24 cellular contexts compared by ENCODE assay signal in the genomic region with DNA sequence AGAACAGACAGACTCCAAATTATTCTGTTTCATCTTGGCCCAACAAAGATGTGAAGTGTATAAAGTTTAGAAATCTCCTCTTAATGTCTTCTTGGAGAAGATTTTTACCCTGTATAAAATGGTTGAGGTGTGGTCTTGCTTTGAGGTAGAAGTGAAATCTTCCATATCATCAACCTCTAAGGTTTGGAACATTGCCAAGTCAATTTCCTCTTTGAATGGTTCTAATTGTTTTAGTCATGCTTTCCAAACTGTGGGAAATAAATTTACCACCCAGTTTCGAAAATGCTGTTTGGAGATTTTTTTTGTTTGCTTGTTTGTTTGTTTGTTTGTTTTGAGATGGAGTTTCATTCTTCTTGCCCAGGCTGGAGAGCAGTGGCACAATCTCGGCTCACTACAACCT.
"Had no signal": no experiment of that assay in that cellular context is flagged by ENCODE, and none has a peak within 500 bp of the region (broad histone marks: within the 10 kb centered on the region; RNA-seq: fewer than 3 reads in every experiment).

No MANE protein-coding gene starts in this region.

- ATAC-seq: activated T-cell treated with anti-CD3 and anti-CD28 coated beads, Interleukin-2, amount 50 U/mL, for 4 hours; activated T-helper 17 cell treated with anti-CD3 and anti-CD28 coated beads, Interleukin-2, amount 50 U/mL, for 72 hours; gastroesophageal sphincter; left cardiac atrium; naive thymus-derived CD4-positive, alpha-beta T cell; sciatic nerve; WTC11 had no signal

- H3K4me3 ChIP-seq: gastroesophageal sphincter, hepatocyte, ovary, skin epidermis, thoracic aorta, uterus had no signal

- DNase-seq: activated CD4-positive, alpha-beta memory T cell treated with anti-CD3 and anti-CD28 coated beads, Interleukin-2, amount 10 ng/mL, durations not matched to agents 7 days and 5 days; activated CD4-positive, alpha-beta T cell treated with anti-CD3 and anti-CD28 coated beads for 1 hour; activated CD4-positive, alpha-beta T cell treated with anti-CD3 and anti-CD28 coated beads, Interleukin-2, amount 10 ng/mL, durations not matched to agents 7 days and 5 days; activated gamma-delta T cell treated with Interleukin-2 at 50 U/mL for 16 hours; activated naive CD4-positive, alpha-beta T cell treated with anti-CD3 and anti-CD28 coated beads, Interleukin-2, amount 50 U/mL, for 16 hours; activated T-cell treated with anti-CD3 and anti-CD28 coated beads, Interleukin-2, amount 50 U/mL, for 4 hours; amniotic stem cell; central memory CD4-positive, alpha-beta T cell; left cardiac atrium; midbrain; naive thymus-derived CD4-positive, alpha-beta T cell; ovary; retina; stimulated activated CD4-positive, alpha-beta T cell treated with anti-CD3 and anti-CD28 coated beads, Interleukin-12 subunit alpha, Interleukin-12 subunit beta, amount 100 ng/mL, for 4 hours; stimulated activated CD4-positive, alpha-beta T cell treated with anti-CD3 and anti-CD28 coated beads, Interleukin-4, amount 100 ng/mL, for 1 hour; trophoblast cell; uterus had no signal
